8 cellular contexts compared by ENCODE assay signal in genomic region chr22:30357650-30358215, GRCh38. TPM values are rescaled to one million over a fixed set of nuclear protein-coding genes. Genes with fewer than 3 reads are reported as not detected.
DNase-seq lines count a peak whose midpoint lies in the region; ATAC-seq, FAIRE-seq and TF ChIP-seq lines count a peak whose summit lies in the region.

No MANE protein-coding gene starts in this region.

- DNase-seq in left ventricle myocardium inferior (no peak), Right ventricle myocardium inferior (ENCODE audit: missing footprints) (no peak), keratinocyte (ENCODE audit: low read depth, low spot score) (no peak), upper lobe of right lung (no peak), NCI-H1694 (lab: John Stamatoyannopoulos, UW) (no peak)
- no peak for DNase-seq in activated naive CD8-positive, alpha-beta T cell treated with anti-CD3 and anti-CD28 coated beads, Interleukin-2, amount 50 U/mL, for 24 hours

- H3K9ac ChIP-seq in keratinocyte (ENCODE audit: control insufficient read depth, extremely low read depth, insufficient read depth, low read length) = peak overlapping the region; percentile 93

- no peak for FAIRE-seq in keratinocyte (lab: Jason Lieb, UNC)

- no peaks in the 10 kb centered on the region for H3K9me3 ChIP-seq in left ventricle myocardium inferior (replicated peaks)
- no peaks in the 10 kb centered on the region for H3K9me3 ChIP-seq in keratinocyte (ENCODE audit: control insufficient read depth, low read depth, low read length)
- H3K9me3 ChIP-seq in upper lobe of right lung = no peaks in the 10 kb centered on the region

- H3K4me3 Mint-ChIP-seq in activated naive CD8-positive, alpha-beta T cell treated with anti-CD3 and anti-CD28 coated beads, Interleukin-2, amount 50 U/mL, for 24 hours = peak overlapping the region; percentile 90

- H3K36me3 ChIP-seq in left ventricle myocardium inferior = peaks cover 5% of the 10 kb centered on the region
- peaks cover 1 to 10% of the 10 kb centered on the region in 2 experiments for H3K36me3 ChIP-seq in keratinocyte (ENCODE audit: control insufficient read depth in 2 of 2, extremely low read depth in 1 of 2, insufficient read depth in 2 of 2, low read length in 2 of 2)
- H3K36me3 ChIP-seq in upper lobe of right lung = peaks cover 4% of the 10 kb centered on the region

- intact Hi-C loops in left ventricle myocardium inferior (cut with micrococcal nuclease) = no loop called here
- intact Hi-C loops in Right ventricle myocardium inferior (cut with DNase I) = loop anchor here (5.0 kb wide), 1 partner anchor 35 kb away; no protein-coding TSS in a partner anchor
- intact Hi-C loops in upper lobe of right lung (cut with DNase I) = no loop called here

- no peak for ATAC-seq in Right ventricle myocardium inferior
- no peak for ATAC-seq in activated naive CD8-positive, alpha-beta T cell treated with anti-CD3 and anti-CD28 coated beads, Interleukin-2, amount 50 U/mL, for 24 hours
- ATAC-seq in upper lobe of right lung = no peak
- no peak for ATAC-seq in HG03565 (IDR thresholded peaks at IDR 0.05; ENCODE audit: unreplicated experiment)
- no peak for ATAC-seq in GM21367 (IDR thresholded peaks at IDR 0.05; ENCODE audit: unreplicated experiment)

- no peak overlapping the region for H2AFZ ChIP-seq in keratinocyte (ENCODE audit: control insufficient read depth, low read length)

- H3K4me1 ChIP-seq in left ventricle myocardium inferior (peaks cover 46% of the 10 kb centered on the region), keratinocyte (ENCODE audit: control insufficient read depth, extremely low read depth, insufficient read depth, low read length) (peaks cover 18% of the 10 kb centered on the region), upper lobe of right lung (peaks cover 30% of the 10 kb centered on the region)

- TF ChIP-seq CTCF in left ventricle myocardium inferior (IDR thresholded peaks at IDR 0.05; ENCODE audit: borderline replicate concordance) = no peak
- TF ChIP-seq CTCF in keratinocyte (optimal IDR thresholded peaks at IDR 0.05 in 1 of 3, IDR thresholded peaks at IDR 0.05 in 1 of 3, conservative IDR thresholded peaks at IDR 0.05 in 1 of 3; ENCODE audit: extremely low read depth in 1 of 3, insufficient read depth in 2 of 3, low read length in 3 of 3) = no peak
- TF ChIP-seq CTCF in upper lobe of right lung (IDR thresholded peaks at IDR 0.05) = no peak

- H3K4me1 Mint-ChIP-seq in activated naive CD8-positive, alpha-beta T cell treated with anti-CD3 and anti-CD28 coated beads, Interleukin-2, amount 50 U/mL, for 24 hours = peaks cover 37% of the 10 kb centered on the region

- H3K27me3 ChIP-seq in left ventricle myocardium inferior (ENCODE audit: low read depth) (no peaks in the 10 kb centered on the region), keratinocyte (ENCODE audit: control insufficient read depth, extremely low read depth, insufficient read depth, low read length) (no peaks in the 10 kb centered on the region), upper lobe of right lung (no peaks in the 10 kb centered on the region)

- H3K36me3 Mint-ChIP-seq in activated naive CD8-positive, alpha-beta T cell treated with anti-CD3 and anti-CD28 coated beads, Interleukin-2, amount 50 U/mL, for 24 hours (ENCODE audit: low read depth) = peaks cover 22% of the 10 kb centered on the region

- no peak overlapping the region for H3K27ac ChIP-seq in left ventricle myocardium inferior (replicated peaks)
- no peak overlapping the region for H3K27ac ChIP-seq in keratinocyte (ENCODE audit: control insufficient read depth, insufficient read depth, low read length)
- H3K27ac ChIP-seq in upper lobe of right lung = no peak overlapping the region

- H3K9me1 ChIP-seq in keratinocyte (ENCODE audit: control insufficient read depth, extremely low read depth, insufficient read depth, low read length) = peaks cover 5% of the 10 kb centered on the region

- dilution Hi-C loops in keratinocyte (cut with MboI; ENCODE audit: extremely low pct_ligation_motif_present, low sequenced_read_pairs) = no loop called here

- H3K4me3 ChIP-seq in left ventricle myocardium inferior (peak overlapping the region; percentile 86), keratinocyte (ENCODE audit: control insufficient read depth in 2 of 3, extremely low read depth in 1 of 3, insufficient read depth in 2 of 3, low read depth in 1 of 3, low read length in 3 of 3) (peak overlapping the region in 2 of 3 experiments; percentile 91 to 99), upper lobe of right lung (peak overlapping the region; percentile 99)

- H3K4me2 ChIP-seq in keratinocyte (ENCODE audit: control insufficient read depth, extremely low read depth, insufficient read depth, low read depth, low read length) = peak overlapping the region; percentile 95

- H3K27ac Mint-ChIP-seq in activated naive CD8-positive, alpha-beta T cell treated with anti-CD3 and anti-CD28 coated beads, Interleukin-2, amount 50 U/mL, for 24 hours = peak overlapping the region; percentile 55

- peaks cover 8% of the 10 kb centered on the region for H4K20me1 ChIP-seq in keratinocyte (ENCODE audit: control insufficient read depth, extremely low read depth, insufficient read depth, low read length)

- H3K79me2 ChIP-seq in keratinocyte (ENCODE audit: control insufficient read depth, insufficient read depth, low read length) = peaks cover 35% of the 10 kb centered on the region

- H3K27me3 Mint-ChIP-seq in activated naive CD8-positive, alpha-beta T cell treated with anti-CD3 and anti-CD28 coated beads, Interleukin-2, amount 50 U/mL, for 24 hours = no peaks in the 10 kb centered on the region

- no peaks in the 10 kb centered on the region for H3K9me3 Mint-ChIP-seq in activated naive CD8-positive, alpha-beta T cell treated with anti-CD3 and anti-CD28 coated beads, Interleukin-2, amount 50 U/mL, for 24 hours

RNA-seq across cellular contexts. Expression of gene CCDC157, which starts 0.9 kb away (rescaled TPM):
- total RNA-seq in left ventricle myocardium inferior (0.58 TPM), Right ventricle myocardium inferior (0.46 TPM), upper lobe of right lung (2.7 TPM)
- 1.3 to 2.2 TPM (median 1.6 TPM) in 3 replicates for polyA plus RNA-seq in keratinocyte
- 0.94 TPM for polyA plus RNA-seq in keratinocyte (2011; ENCODE audit: low read depth)
- polyA plus RNA-seq in keratinocyte (2011; cell fraction: cytosol; rRNA removed) = 0.94 and 1.6 TPM in 2 replicates
- 1.4 and 1.9 TPM in 2 replicates for polyA plus RNA-seq in keratinocyte (2011; cell fraction: nucleus; rRNA removed)
- polyA plus RNA-seq in keratinocyte (2012; ENCODE audit: low replicate concordance) = 0.49 and 1.6 TPM in 2 replicates
- polyA minus RNA-seq in keratinocyte = 0.74 to 1.8 TPM (median 0.92 TPM) in 3 replicates
- 1.2 TPM for polyA minus RNA-seq in keratinocyte (2011; cell fraction: cytosol; rRNA and poly(A)+ RNA removed)
- polyA minus RNA-seq in keratinocyte (2011; cell fraction: nucleus; rRNA and poly(A)+ RNA removed) = 0.63 and 1.8 TPM in 2 replicates

RNA-seq across cellular contexts. Expression of gene SF3A1, which starts 1.0 kb away (rescaled TPM):
- total RNA-seq in left ventricle myocardium inferior = 89.2 TPM
- 95.4 TPM for total RNA-seq in Right ventricle myocardium inferior
- 17.9 to 63.6 TPM (median 34.2 TPM) in 3 replicates for polyA plus RNA-seq in keratinocyte
- 62.3 TPM for polyA plus RNA-seq in keratinocyte (2011; ENCODE audit: low read depth)
- 30.3 and 56.2 TPM in 2 replicates for polyA plus RNA-seq in keratinocyte (2011; cell fraction: cytosol; rRNA removed)
- polyA plus RNA-seq in keratinocyte (2011; cell fraction: nucleus; rRNA removed) = 59.8 and 62.1 TPM in 2 replicates
- polyA plus RNA-seq in keratinocyte (2012; ENCODE audit: low replicate concordance) = 35.8 and 77.0 TPM in 2 replicates
- 34.8 to 565 TPM (median 64.1 TPM) in 3 replicates for polyA minus RNA-seq in keratinocyte
- 120 TPM for polyA minus RNA-seq in keratinocyte (2011; cell fraction: cytosol; rRNA and poly(A)+ RNA removed)
- polyA minus RNA-seq in keratinocyte (2011; cell fraction: nucleus; rRNA and poly(A)+ RNA removed) = 45.7 and 82.6 TPM in 2 replicates
- total RNA-seq in upper lobe of right lung = 164 TPM

RNA-seq across cellular contexts. Expression of gene RNF215, which starts 29.5 kb away (rescaled TPM):
- total RNA-seq in left ventricle myocardium inferior (4.9 TPM), Right ventricle myocardium inferior (3.7 TPM), upper lobe of right lung (16.5 TPM)
- 5.1 to 17.0 TPM (median 8.3 TPM) in 3 replicates for polyA plus RNA-seq in keratinocyte
- polyA plus RNA-seq in keratinocyte (2011; ENCODE audit: low read depth) = 2.7 TPM
- 3.8 and 6.9 TPM in 2 replicates for polyA plus RNA-seq in keratinocyte (2011; cell fraction: cytosol; rRNA removed)
- polyA plus RNA-seq in keratinocyte (2011; cell fraction: nucleus; rRNA removed) = 26.7 and 36.1 TPM in 2 replicates
- polyA plus RNA-seq in keratinocyte (2012; ENCODE audit: low replicate concordance) = 5.4 and 8.1 TPM in 2 replicates
- polyA minus RNA-seq in keratinocyte = 11.9 to 13.2 TPM (median 13.0 TPM) in 3 replicates
- polyA minus RNA-seq in keratinocyte (2011; cell fraction: cytosol; rRNA and poly(A)+ RNA removed) = 15.9 TPM
- 10.3 and 12.4 TPM in 2 replicates for polyA minus RNA-seq in keratinocyte (2011; cell fraction: nucleus; rRNA and poly(A)+ RNA removed)

RNA-seq across cellular contexts. Expression of gene TBC1D10A, which starts 31.0 kb away (rescaled TPM):
- total RNA-seq in left ventricle myocardium inferior = 5.8 TPM
- total RNA-seq in Right ventricle myocardium inferior = 7.1 TPM
- 15.0 to 27.4 TPM (median 17.8 TPM) in 3 replicates for polyA plus RNA-seq in keratinocyte
- 9.0 TPM for polyA plus RNA-seq in keratinocyte (2011; ENCODE audit: low read depth)
- 13.3 and 24.4 TPM in 2 replicates for polyA plus RNA-seq in keratinocyte (2011; cell fraction: cytosol; rRNA removed)
- 35.0 and 48.4 TPM in 2 replicates for polyA plus RNA-seq in keratinocyte (2011; cell fraction: nucleus; rRNA removed)
- 16.3 and 26.8 TPM in 2 replicates for polyA plus RNA-seq in keratinocyte (2012; ENCODE audit: low replicate concordance)
- polyA minus RNA-seq in keratinocyte = 12.1 to 20.4 TPM (median 17.8 TPM) in 3 replicates
- polyA minus RNA-seq in keratinocyte (2011; cell fraction: cytosol; rRNA and poly(A)+ RNA removed) = 27.6 TPM
- polyA minus RNA-seq in keratinocyte (2011; cell fraction: nucleus; rRNA and poly(A)+ RNA removed) = 16.2 and 30.5 TPM in 2 replicates
- 29.6 TPM for total RNA-seq in upper lobe of right lung

RNA-seq across cellular contexts. Expression of gene SEC14L2, which starts 39.1 kb away (rescaled TPM):
- total RNA-seq in left ventricle myocardium inferior (1.2 TPM), Right ventricle myocardium inferior (0.65 TPM), upper lobe of right lung (7.1 TPM)
- 103 to 146 TPM (median 129 TPM) in 3 replicates for polyA plus RNA-seq in keratinocyte
- 33.2 TPM for polyA plus RNA-seq in keratinocyte (2011; ENCODE audit: low read depth)
- polyA plus RNA-seq in keratinocyte (2011; cell fraction: cytosol; rRNA removed) = 115 and 122 TPM in 2 replicates
- 128 and 144 TPM in 2 replicates for polyA plus RNA-seq in keratinocyte (2011; cell fraction: nucleus; rRNA removed)
- 59.9 and 112 TPM in 2 replicates for polyA plus RNA-seq in keratinocyte (2012; ENCODE audit: low replicate concordance)
- 120 to 175 TPM (median 124 TPM) in 3 replicates for polyA minus RNA-seq in keratinocyte
- polyA minus RNA-seq in keratinocyte (2011; cell fraction: cytosol; rRNA and poly(A)+ RNA removed) = 76.4 TPM
- 61.3 and 108 TPM in 2 replicates for polyA minus RNA-seq in keratinocyte (2011; cell fraction: nucleus; rRNA and poly(A)+ RNA removed)
